18 cellular contexts compared by ENCODE assay signal in the genomic region with DNA sequence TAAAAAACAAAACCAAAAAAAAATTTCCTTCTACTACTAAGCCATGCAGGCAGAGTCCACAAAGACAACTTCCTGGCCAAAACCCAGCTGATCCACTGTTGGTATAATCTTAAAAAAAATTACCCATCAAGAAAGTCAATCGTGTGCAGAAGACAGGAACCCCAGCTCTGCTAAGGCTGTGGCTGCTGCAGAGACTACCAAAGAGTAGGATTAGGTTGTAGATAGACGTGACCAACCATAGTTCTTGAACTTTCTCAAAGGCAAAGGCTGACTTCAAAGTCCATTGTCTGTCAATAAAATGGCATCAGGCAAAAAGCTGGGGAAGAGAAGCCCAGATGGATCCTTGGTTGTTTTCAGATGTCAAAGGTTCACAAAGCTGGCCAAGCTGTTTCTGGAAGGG. TPM values are rescaled to one million over a fixed set of nuclear protein-coding genes. Genes with fewer than 3 reads are reported as not detected.
A peak's percentile ranks its signal among the peaks of the same experiment; 100 is the strongest.
DNase-seq lines count a peak whose midpoint lies in the region; ATAC-seq, FAIRE-seq and TF ChIP-seq lines count a peak whose summit lies in the region.
"Had no signal": no experiment of that assay in that cellular context is flagged by ENCODE, and none has a peak within 500 bp of the region (broad histone marks: within the 10 kb centered on the region; RNA-seq: fewer than 3 reads in every experiment).

No MANE protein-coding gene starts in this region.

- intact Hi-C loops in CD14-positive monocyte (cut with micrococcal nuclease) = loop anchor here in 1 of 2 donors (10.0 kb wide), 1 partner anchor 208 kb away; a partner anchor contains a TSS

- no peak for FAIRE-seq in GM12891 (lab: Jason Lieb, UNC)
- FAIRE-seq: bronchial epithelial cell, HTR-8/SVneo had no signal

- H3K27me3 Mint-ChIP-seq in CD14-positive monocyte (ENCODE audit: low read depth in 3 of 3) = peaks cover 0 to 1% (median 0%) of the 10 kb centered on the region in 3 donors
- no peaks in the 10 kb centered on the region for H3K27me3 Mint-ChIP-seq in activated naive CD8-positive, alpha-beta T cell treated with anti-CD3 and anti-CD28 coated beads, Interleukin-2, amount 10 ng/mL, durations not matched to agents 7 days and 5 days
- H3K27me3 Mint-ChIP-seq in naive B cell = no peaks in the 10 kb centered on the region

- no peak; the same call in 1 of the 2 replicates for TF ChIP-seq POLR2A in GM12891 (IDR thresholded peaks at IDR 0.05; ENCODE audit: low read depth, low read length)

- H3K4me3 Mint-ChIP-seq in CD14-positive monocyte = no peak overlapping the region
- no peak overlapping the region for H3K4me3 Mint-ChIP-seq in activated naive CD8-positive, alpha-beta T cell treated with anti-CD3 and anti-CD28 coated beads, Interleukin-2, amount 10 ng/mL, durations not matched to agents 7 days and 5 days
- H3K4me3 Mint-ChIP-seq in naive B cell = peak overlapping the region in 1 of 8 donors; percentile 89

- DNase-seq in CD14-positive monocyte (ENCODE audit: low spot score) = no peak
- DNase-seq in GM12891 (ENCODE audit: insufficient read length, low spot score) = no peak
- DNase-seq in activated naive CD8-positive, alpha-beta T cell treated with anti-CD3 and anti-CD28 coated beads, Interleukin-2, amount 10 ng/mL, durations not matched to agents 7 days and 5 days = no peak
- no peak for DNase-seq in naive B cell
- no peak for DNase-seq in NCI-H2196 (lab: John Stamatoyannopoulos, UW; ENCODE audit: unreplicated experiment)
- no peak for DNase-seq in D341Med (ENCODE audit: low spot score)
- no peak for DNase-seq in NCI-H2227 (lab: John Stamatoyannopoulos, UW; ENCODE audit: unreplicated experiment)
- DNase-seq in germinal center (ENCODE audit: low spot score) = no peak
- DNase-seq: activated CD4-positive, alpha-beta T cell treated with anti-CD3 and anti-CD28 coated beads for 1 hour; BE2C; DMS53; dorsolateral prefrontal cortex; left ventricle myocardium inferior; NCI-H1417 treated with DMSO at 0.1 percent for 48 hours; PC-9; T-helper 9 cell had no signal

- H3K9me3 Mint-ChIP-seq in CD14-positive monocyte = no peaks in the 10 kb centered on the region
- no peaks in the 10 kb centered on the region for H3K9me3 Mint-ChIP-seq in activated naive CD8-positive, alpha-beta T cell treated with anti-CD3 and anti-CD28 coated beads, Interleukin-2, amount 10 ng/mL, durations not matched to agents 7 days and 5 days
- H3K9me3 Mint-ChIP-seq in naive B cell = no peaks in the 10 kb centered on the region

- H3K4me1 Mint-ChIP-seq in CD14-positive monocyte = peaks cover 15% of the 10 kb centered on the region
- peaks cover 17% of the 10 kb centered on the region for H3K4me1 Mint-ChIP-seq in activated naive CD8-positive, alpha-beta T cell treated with anti-CD3 and anti-CD28 coated beads, Interleukin-2, amount 10 ng/mL, durations not matched to agents 7 days and 5 days
- H3K4me1 Mint-ChIP-seq in naive B cell = peaks cover 17 to 22% (median 20%) of the 10 kb centered on the region in 3 donors

- H3K36me3 Mint-ChIP-seq in CD14-positive monocyte = peaks cover 67 to 73% of the 10 kb centered on the region in 2 donors
- H3K36me3 Mint-ChIP-seq in activated naive CD8-positive, alpha-beta T cell treated with anti-CD3 and anti-CD28 coated beads, Interleukin-2, amount 10 ng/mL, durations not matched to agents 7 days and 5 days = peaks cover 25% of the 10 kb centered on the region
- peaks cover 11 to 18% of the 10 kb centered on the region in 2 donors for H3K36me3 Mint-ChIP-seq in naive B cell

- ATAC-seq in activated naive CD8-positive, alpha-beta T cell treated with anti-CD3 and anti-CD28 coated beads, Interleukin-2, amount 10 ng/mL, durations not matched to agents 7 days and 5 days (ENCODE audit: low read depth) = no peak
- ATAC-seq in naive B cell (ENCODE audit: low read depth in 2 of 2) = no peak

- TF ChIP-seq CTCF in CD14-positive monocyte (IDR thresholded peaks at IDR 0.05) = no peak

- POLR2A ChIA-PET in activated naive CD8-positive, alpha-beta T cell treated with anti-CD3 and anti-CD28 coated beads, Interleukin-2, amount 10 ng/mL, durations not matched to agents 7 days and 5 days (lab: Charles Lee) = interaction anchor here (0.5 kb wide), 1 partner anchor 210 kb away, joined by 3 read pairs; no protein-coding TSS in a partner anchor

- peak overlapping the region in 4 of 7 donors; percentile 6 to 66 (median 36) for H3K27ac Mint-ChIP-seq in CD14-positive monocyte
- H3K27ac Mint-ChIP-seq in activated naive CD8-positive, alpha-beta T cell treated with anti-CD3 and anti-CD28 coated beads, Interleukin-2, amount 10 ng/mL, durations not matched to agents 7 days and 5 days = peak overlapping the region; percentile 1
- H3K27ac Mint-ChIP-seq in naive B cell = peak overlapping the region in 5 of 6 donors; percentile 7 to 76 (median 44)

TF ChIP-seq in GM12891, 5 proteins besides CTCF, POLR2A, EP300 and RAD21:
- TF ChIP-seq PAX5 (IDR thresholded peaks at IDR 0.05; ENCODE audit: insufficient read depth, low read length, severe bottlenecking) (no peak), POU2F2 (IDR thresholded peaks at IDR 0.05; ENCODE audit: low read depth, low read length) (no peak), POLR2AphosphoS5 (IDR thresholded peaks at IDR 0.05; ENCODE audit: low read depth, low read length) (peak; percentile 38; the same call in 1 of the 2 replicates)

RNA-seq across cellular contexts. Expression of a gene that starts 3.4 kb away (rescaled TPM):
- polyA plus RNA-seq in CD14-positive monocyte = 10 to 100 TPM; 69.6 to 85.6 TPM
- polyA plus RNA-seq in GM12891 (2012; ENCODE audit: low read depth, missing spikeins) = 395 TPM
- 100 to 1,000 TPM; 240 to 243 TPM for total RNA-seq in activated naive CD8-positive, alpha-beta T cell treated with anti-CD3 and anti-CD28 coated beads, Interleukin-2, amount 10 ng/mL, durations not matched to agents 7 days and 5 days
- polyA plus RNA-seq in naive B cell (ENCODE audit: low read depth in 6 of 6) = 10 to 100 TPM; 50.2 to 79.3 (median 57.7) TPM

RNA-seq across cellular contexts. Expression of a gene that starts 30.3 kb away (rescaled TPM):
- polyA plus RNA-seq in CD14-positive monocyte (under 1 TPM in 1 of 2 donors, not detected in 1; 0.61 TPM), naive B cell (ENCODE audit: low read depth in 6 of 6) (under 1 TPM in 2 of 6 donors, not detected in 4; 0.20 to 0.53 TPM)
- not detected for polyA plus RNA-seq in GM12891 (2012; ENCODE audit: low read depth, missing spikeins)
- total RNA-seq in activated naive CD8-positive, alpha-beta T cell treated with anti-CD3 and anti-CD28 coated beads, Interleukin-2, amount 10 ng/mL, durations not matched to agents 7 days and 5 days = not detected

RNA-seq across cellular contexts. Expression of a gene that starts 55.7 kb away (rescaled TPM):
- polyA plus RNA-seq in CD14-positive monocyte (10 to 100 TPM; 39.3 to 43.5 TPM), naive B cell (ENCODE audit: low read depth in 6 of 6) (100 to 1,000 TPM; 113 to 139 (median 130) TPM)
- polyA plus RNA-seq in GM12891 (2012; ENCODE audit: low read depth, missing spikeins) = 107 TPM
- 10 to 100 TPM; 68.4 to 73.9 TPM for total RNA-seq in activated naive CD8-positive, alpha-beta T cell treated with anti-CD3 and anti-CD28 coated beads, Interleukin-2, amount 10 ng/mL, durations not matched to agents 7 days and 5 days

RNA-seq across cellular contexts. Expression of a gene that starts 56.5 kb away (rescaled TPM):
- polyA plus RNA-seq in CD14-positive monocyte = 1 to 10 TPM in 1 of 2 donors, under 1 TPM in 1; 0.75 to 1.8 TPM
- polyA plus RNA-seq in GM12891 (2012; ENCODE audit: low read depth, missing spikeins) = 20.4 TPM
- 100 to 1,000 TPM in 1 of 2 experiments, 10 to 100 TPM in 1; 94.8 to 104 TPM for total RNA-seq in activated naive CD8-positive, alpha-beta T cell treated with anti-CD3 and anti-CD28 coated beads, Interleukin-2, amount 10 ng/mL, durations not matched to agents 7 days and 5 days
- polyA plus RNA-seq in naive B cell (ENCODE audit: low read depth in 6 of 6) = 10 to 100 TPM in 1 of 6 donors, 1 to 10 TPM in 5; 2.5 to 15.0 (median 8.0) TPM
